8 cellular contexts compared by ENCODE assay signal in the genomic region with DNA sequence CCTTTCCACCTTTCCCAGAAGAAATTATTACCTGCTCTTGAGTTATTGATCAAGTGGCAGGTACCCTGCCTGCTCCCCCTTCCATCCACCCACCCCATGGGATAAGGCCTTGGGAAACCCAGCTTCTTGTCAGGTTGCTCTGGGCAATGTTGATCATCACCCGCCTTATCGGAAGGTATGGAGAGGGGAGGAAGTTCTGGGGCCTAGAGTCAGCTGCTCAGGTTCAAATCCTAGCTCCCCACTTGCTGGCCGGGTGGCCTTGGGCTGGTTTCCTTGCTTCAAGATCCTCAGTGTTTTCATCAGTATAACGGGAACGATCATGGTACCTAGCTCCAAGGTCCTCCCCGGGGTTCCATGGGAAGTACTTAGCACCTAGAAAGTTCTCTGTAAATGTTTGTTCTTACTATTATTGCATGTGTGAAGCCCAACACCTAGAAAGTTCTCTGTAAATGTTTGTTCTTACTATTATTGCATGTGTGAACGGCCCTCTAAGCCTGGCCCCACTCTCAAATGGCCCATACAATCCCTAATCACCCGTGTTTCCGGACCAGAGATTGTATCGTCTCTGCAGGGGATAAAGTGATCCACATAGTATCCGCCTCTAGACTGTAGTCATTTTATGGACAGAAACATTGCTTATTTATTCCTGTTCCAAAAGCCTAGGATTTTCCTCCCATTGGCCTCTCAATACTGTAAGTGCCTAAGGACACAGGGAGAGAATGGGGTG. TPM values are rescaled to one million over a fixed set of nuclear protein-coding genes. Genes with fewer than 3 reads are reported as not detected.
DNase-seq lines count a peak whose midpoint lies in the region; ATAC-seq and TF ChIP-seq lines count a peak whose summit lies in the region.

No MANE protein-coding gene starts in this region.

- no peaks in the 10 kb centered on the region for H3K27me3 Mint-ChIP-seq in memory B cell

- TF ChIP-seq POLR2A in heart left ventricle (IDR thresholded peaks at IDR 0.05) (no peak), transverse colon (IDR thresholded peaks at IDR 0.05) (no peak)

- peaks cover 49% of the 10 kb centered on the region for H3K4me1 Mint-ChIP-seq in memory B cell

- no peaks in the 10 kb centered on the region for H3K27me3 ChIP-seq in heart left ventricle
- H3K27me3 ChIP-seq in ascending aorta: no peaks in the 10 kb centered on the region
- peaks cover 45% of the 10 kb centered on the region for H3K27me3 ChIP-seq in transverse colon

- H3K27ac Mint-ChIP-seq in memory B cell: peak overlapping the region; percentile 81

- TF ChIP-seq CTCF in heart left ventricle (IDR thresholded peaks at IDR 0.05) (no peak), ascending aorta (IDR thresholded peaks at IDR 0.05) (no peak), transverse colon (IDR thresholded peaks at IDR 0.05) (no peak)

- H3K4me3 Mint-ChIP-seq in memory B cell: peak overlapping the region; percentile 90

- no peaks in the 10 kb centered on the region for H3K9me3 Mint-ChIP-seq in memory B cell

- H3K4me3 ChIP-seq in heart left ventricle (peak overlapping the region; percentile 45 to 89 (median 66)), ascending aorta (peak overlapping the region; percentile 75 to 88), transverse colon (peak overlapping the region in 3 of 4 donors; percentile 30 to 59 (median 46))

- H3K4me1 ChIP-seq in heart left ventricle (peaks cover 0 to 63% (median 22%) of the 10 kb centered on the region in 12 donors), ascending aorta (peaks cover 9 to 22% of the 10 kb centered on the region in 2 donors), transverse colon (peaks cover 0 to 41% (median 13%) of the 10 kb centered on the region in 4 donors)

- no peak for DNase-seq in heart left ventricle
- DNase-seq in Right ventricle myocardium superior: no peak
- no peak for DNase-seq in ascending aorta (ENCODE audit: low spot score in 2 of 2)
- no peak for DNase-seq in memory B cell (ENCODE audit: low spot score in 2 of 2)
- DNase-seq in transverse colon: no peak
- DNase-seq in cerebellar cortex (ENCODE audit: low spot score): no peak
- DNase-seq in NCI-H1436 treated with DMSO at 0.1 percent for 48 hours (lab: John Stamatoyannopoulos, UW): no peak

- peak overlapping the region in 10 of 12 donors; percentile 66 to 92 (median 68) for H3K27ac ChIP-seq in heart left ventricle
- H3K27ac ChIP-seq in ascending aorta: peak overlapping the region in 1 of 2 donors; percentile 76
- peak overlapping the region in 3 of 4 donors; percentile 73 to 80 (median 74) for H3K27ac ChIP-seq in transverse colon

- no peak for TF ChIP-seq EP300 in transverse colon (IDR thresholded peaks at IDR 0.05; ENCODE audit: low read depth)

- no peak for ATAC-seq in heart left ventricle
- ATAC-seq in Right ventricle myocardium superior (ENCODE audit: poor library complexity): no peak
- ATAC-seq in memory B cell (ENCODE audit: low read depth): no peak
- ATAC-seq in GM21529 (IDR thresholded peaks at IDR 0.05; ENCODE audit: unreplicated experiment): no peak

- no peaks in the 10 kb centered on the region for H3K9me3 ChIP-seq in heart left ventricle
- no peaks in the 10 kb centered on the region for H3K9me3 ChIP-seq in ascending aorta
- H3K9me3 ChIP-seq in transverse colon: no peaks in the 10 kb centered on the region

- no peaks in the 10 kb centered on the region for H3K36me3 Mint-ChIP-seq in memory B cell

- in situ Hi-C loops in transverse colon (cut with MboI; ENCODE audit: low pct_ligation_motif_present in 1 of 4, low pct_unique_long_range_greater_than_20kb in 1 of 4, low sequenced_read_pairs in 3 of 4): no loop called here

- H3K36me3 ChIP-seq in heart left ventricle (no peaks in the 10 kb centered on the region), ascending aorta (no peaks in the 10 kb centered on the region), transverse colon (no peaks in the 10 kb centered on the region)

- intact Hi-C loops in heart left ventricle (cut with DNase I) (loop anchor here (5.0 to 10.0 kb wide), 9 partner anchors 67 to 174 kb away; no protein-coding TSS in a partner anchor), Right ventricle myocardium superior (cut with DNase I) (loop anchor here (5.0 kb wide), 1 partner anchor 147 kb away; no protein-coding TSS in a partner anchor), ascending aorta (cut with DNase I) (loop anchor here (1.0 to 10.0 kb wide), 5 partner anchors 38 to 1044 kb away; partner anchors contain the start of genes ARFGEF2 and SULF2), transverse colon (cut with DNase I; ENCODE audit: low total_unique reads) (no loop called here)

- 82 to 86% (median 82%) methylated on average over 11 of the region's 11 CpGs for WGBS in heart left ventricle, 4 donors
- WGBS in transverse colon (ENCODE audit: low coverage in 1 of 2), 2 donors: 72 to 93% methylated on average over 5 to 11 of the region's 11 CpGs

RNA-seq across cellular contexts. Expression of gene PREX1, which starts 1.1 kb away (rescaled TPM):
- total RNA-seq in heart left ventricle (10 to 100 TPM in 6 of 9 donors, 1 to 10 TPM in 3; 7.9 to 41.5 (median 13.8) TPM), Right ventricle myocardium superior (10.3 TPM), ascending aorta (75.4 TPM), transverse colon (10 to 100 TPM; 10.9 to 29.9 (median 16.6) TPM)
- 10 to 100 TPM in 1 of 2 donors, 1 to 10 TPM in 1; 7.2 to 11.2 TPM for polyA plus RNA-seq in heart left ventricle
